Comparison of ENCODE assay signal across 9 cellular contexts in genomic region chr7:128831994-128832879, GRCh38. TPM values are rescaled to one million over a fixed set of nuclear protein-coding genes. Genes with fewer than 3 reads are reported as not detected.
DNase-seq lines count a peak whose midpoint lies in the region; ATAC-seq and TF ChIP-seq lines count a peak whose summit lies in the region.
"Had no signal": no experiment of that assay in that cellular context is flagged by ENCODE, and none has a peak within 500 bp of the region (broad histone marks: within the 10 kb centered on the region; RNA-seq: fewer than 3 reads in every experiment).

No MANE protein-coding gene starts in this region.

- ATAC-seq in HG03139 (IDR thresholded peaks at IDR 0.05; ENCODE audit: unreplicated experiment), result no peak

- H3K4me3 Mint-ChIP-seq in Caco-2 (ENCODE audit: unreplicated experiment), result peak overlapping the region; percentile 75

- H3K9me3 Mint-ChIP-seq in Caco-2 (ENCODE audit: unreplicated experiment), result no peaks in the 10 kb centered on the region

- H3K27me3 Mint-ChIP-seq in Caco-2 (ENCODE audit: insufficient read depth, unreplicated experiment), result no peaks in the 10 kb centered on the region

- no peak for TF ChIP-seq CTCF in Caco-2 (IDR thresholded peaks at IDR 0.05; ENCODE audit: insufficient read depth in 1 of 2, low read depth in 1 of 2, low read length in 1 of 2, severe bottlenecking in 1 of 2, unreplicated experiment in 1 of 2)
- no peak for TF ChIP-seq CTCF in fibroblast of the aortic adventitia (IDR thresholded peaks at IDR 0.05; ENCODE audit: insufficient read depth, low read length)
- no peak for TF ChIP-seq CTCF in ovary (IDR thresholded peaks at IDR 0.05)

- DNase-seq in Caco-2 (peak in 1 of 2 experiments; percentile 40), NCI-H524 treated with DMSO at 0.1 percent for 48 hours (lab: John Stamatoyannopoulos, UW) (peak; percentile 41), fibroblast of the aortic adventitia (ENCODE audit: low read depth) (peak; percentile 43), ovary (peak; percentile 39 to 58 (median 45)), COLO668 (lab: John Stamatoyannopoulos, UW; ENCODE audit: unreplicated experiment) (no peak), DMS114 treated with DMSO at 0.1 percent for 48 hours (lab: John Stamatoyannopoulos, UW; ENCODE audit: unreplicated experiment) (no peak)
- DNase-seq in activated CD4-positive, alpha-beta T cell treated with anti-CD3 and anti-CD28 coated beads for 4 hours, result no peak

- WGBS in ovary, 3 donors, result 10 to 19% (median 15%) methylated on average over 22 of the region's 22 CpGs

- H3K36me3 Mint-ChIP-seq in Caco-2 (ENCODE audit: insufficient read depth, unreplicated experiment), result peaks cover 12% of the 10 kb centered on the region

- no peaks in the 10 kb centered on the region for H3K27me3 ChIP-seq in Caco-2 (replicated peaks; ENCODE audit: control insufficient read depth, insufficient read depth, low read length)
- no peaks in the 10 kb centered on the region for H3K27me3 ChIP-seq in ovary

- H3K9me3 ChIP-seq in Caco-2 (no peaks in the 10 kb centered on the region), ovary (no peaks in the 10 kb centered on the region)

- intact Hi-C loops in Caco-2 (cut with micrococcal nuclease; ENCODE audit: unreplicated experiment) (loop anchor here (2.0 to 5.0 kb wide), 2 partner anchors 31 to 40 kb away; partner anchors contain the start of genes ATP6V1F and CCDC136), ovary (cut with DNase I) (loop anchor here in 1 of 4 donors (2.0 kb wide), 1 partner anchor 41 kb away; the partner anchor contains the start of gene CCDC136)

- BruUV-seq in Caco-2 (replicated peaks; lab: Mats Ljungman, UMichigan), result no TSS peak

- no peak for TF ChIP-seq EP300 in ovary (IDR thresholded peaks at IDR 0.05)

- H3K4me3 ChIP-seq in Caco-2 (ENCODE audit: low read depth, low read length), result no peak overlapping the region
- H3K4me3 ChIP-seq in fibroblast of the aortic adventitia (ENCODE audit: low read depth, low read length), result peak overlapping the region; percentile 90
- H3K4me3 ChIP-seq in ovary, result peak overlapping the region; percentile 60

- H3K27ac ChIP-seq in ovary, result peak overlapping the region; percentile 55 to 70

- TF ChIP-seq POLR2A in ovary (IDR thresholded peaks at IDR 0.05), result no peak

- POLR2A ChIA-PET in Caco-2 (lab: Charles Lee), result no interaction called here

- no peaks in the 10 kb centered on the region for H3K36me3 ChIP-seq in Caco-2 (ENCODE audit: control insufficient read depth, insufficient read depth, low read length)
- no peaks in the 10 kb centered on the region for H3K36me3 ChIP-seq in ovary

- CTCF ChIA-PET in Caco-2 (lab: Charles Lee), result interaction anchor here (0.6 to 1.3 kb wide), 2 partner anchors 31 to 118 kb away, joined by 4 read pairs; partner anchors contain the start of gene ATP6V1F

- H3K4me1 ChIP-seq in Caco-2, result peaks cover 39% of the 10 kb centered on the region
- peaks cover 25% of the 10 kb centered on the region for H3K4me1 ChIP-seq in ovary (ENCODE audit: insufficient read depth)

- H3K27ac Mint-ChIP-seq in Caco-2 (ENCODE audit: unreplicated experiment), result no peak overlapping the region

- H3K4me1 Mint-ChIP-seq in Caco-2 (ENCODE audit: low read depth, unreplicated experiment), result peaks cover 25% of the 10 kb centered on the region

RNA-seq across cellular contexts. Expression of gene FLNC, which starts 2.0 kb away (rescaled TPM):
- total RNA-seq in Caco-2 (2022) (108 and 128 TPM in 2 replicates), fibroblast of the aortic adventitia (ENCODE audit: low replicate concordance) (43.7 and 193 TPM in 2 replicates), ovary (10 to 100 TPM in 6 of 7 donors, 1 to 10 TPM in 1; 8.0 to 51.2 (median 17.3) TPM)
- polyA plus RNA-seq in ovary, result 1 to 10 TPM; 6.5 to 6.8 TPM

RNA-seq across cellular contexts. Expression of gene ATP6V1F, which starts 30.4 kb away (rescaled TPM):
- 162 and 168 TPM in 2 replicates for total RNA-seq in Caco-2 (2022)
- 6.1 and 76.7 TPM in 2 replicates for total RNA-seq in fibroblast of the aortic adventitia (ENCODE audit: low replicate concordance)
- 100 to 1,000 TPM in 1 of 7 donors, 10 to 100 TPM in 6; 57.3 to 108 (median 85.0) TPM for total RNA-seq in ovary
- polyA plus RNA-seq in ovary, result 100 to 1,000 TPM in 1 of 2 donors, 10 to 100 TPM in 1; 98.2 to 128 TPM

RNA-seq across cellular contexts. Expression of gene CCDC136, which starts 40.5 kb away (rescaled TPM):
- total RNA-seq in Caco-2 (2022) (7.3 and 10.2 TPM in 2 replicates), fibroblast of the aortic adventitia (ENCODE audit: low replicate concordance) (9.9 and 15.7 TPM in 2 replicates), ovary (10 to 100 TPM in 1 of 7 donors, 1 to 10 TPM in 6; 2.4 to 14.0 (median 5.9) TPM)
- polyA plus RNA-seq in ovary, result 1 to 10 TPM; 3.4 to 4.4 TPM

RNA-seq across cellular contexts. Expression of gene OPN1SW, which starts 56.6 kb away (rescaled TPM):
- total RNA-seq in Caco-2 (2022) (not detected in 2 replicates), fibroblast of the aortic adventitia (ENCODE audit: low replicate concordance) (not detected in 2 replicates), ovary (not detected)
- not detected for polyA plus RNA-seq in ovary
- total RNA-seq: glomerular endothelial cell had no signal

Comparison
In these comparisons a context has a peak if more than half of its experiments do, and no peak if none do; other contexts are left out.
1. DNase-seq: peak in NCI-H524 treated with DMSO at 0.1 percent for 48 hours (single experiment), fibroblast of the aortic adventitia (single experiment) and ovary (5 of 5); none in activated CD4-positive, alpha-beta T cell treated with anti-CD3 and anti-CD28 coated beads for 4 hours (0 of 2), COLO668 (single experiment) and DMS114 treated with DMSO at 0.1 percent for 48 hours (single experiment).